In the genomic region with DNA sequence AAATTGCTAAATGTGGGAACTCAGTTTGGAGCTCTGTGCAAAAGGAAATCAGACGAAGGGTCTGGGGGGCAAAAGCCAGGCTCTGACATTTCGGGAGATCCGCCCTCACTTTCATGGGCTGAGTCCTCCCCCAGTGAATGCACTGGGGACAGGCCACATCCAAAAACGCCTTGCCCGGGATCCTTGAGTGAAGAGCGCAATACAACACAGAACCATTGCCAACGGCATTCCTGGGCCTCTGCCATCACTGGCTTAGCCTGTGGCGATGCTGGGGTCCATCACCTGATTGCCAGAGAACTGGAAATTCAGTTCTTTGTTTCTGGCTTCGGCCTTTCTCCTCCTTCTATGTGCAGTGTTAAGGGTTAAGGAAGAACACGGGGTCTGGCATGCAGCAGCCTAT, we compare ENCODE assay signal across 18 cellular contexts.
DNase-seq lines count a peak whose midpoint lies in the region; ATAC-seq, FAIRE-seq and TF ChIP-seq lines count a peak whose summit lies in the region.
"Had no signal": no experiment of that assay in that cellular context is flagged by ENCODE, and none has a peak within 500 bp of the region (broad histone marks: within the 10 kb centered on the region; RNA-seq: fewer than 3 reads in every experiment).

No MANE protein-coding gene starts in this region.

- no peak overlapping the region for H3K4me3 ChIP-seq in BLaER1 treated with 17β-estradiol and CSF1 and Interleukin-3, amounts not matched to agents 10 nM and 100 nM
- H3K4me3 ChIP-seq in kidney (ENCODE audit: low read length in 2 of 2) (no peak overlapping the region), neuronal stem cell (ENCODE audit: low read length in 2 of 2) (no peak overlapping the region), foreskin fibroblast (ENCODE audit: low read depth in 1 of 2, low read length in 2 of 2) (no peak overlapping the region)
- H3K4me3 ChIP-seq: GM12878, HAP-1 had no signal

- TF ChIP-seq CTCF in kidney (IDR thresholded peaks at IDR 0.05; ENCODE audit: borderline replicate concordance, extremely low read depth, insufficient read depth) (no peak), foreskin fibroblast (IDR thresholded peaks at IDR 0.05; ENCODE audit: low read depth, low read length) (no peak)

- peak overlapping the region; percentile 11 for H3K18ac ChIP-seq in neuronal stem cell (ENCODE audit: low read length)

- no peak for ATAC-seq in GM19351 (IDR thresholded peaks at IDR 0.05; ENCODE audit: unreplicated experiment)
- ATAC-seq: CD8-positive, alpha-beta T cell; GM12878 had no signal

- DNase-seq in kidney (peak; percentile 40), neuronal stem cell (ENCODE audit: low spot score) (no peak), foreskin fibroblast (no peak), foreskin melanocyte (no peak)
- DNase-seq: Caco-2; CD4-positive, CD25-positive, alpha-beta regulatory T cell; CD8-positive, alpha-beta T cell; DMS153; DND-41; GOT3; HFFc6 had no signal

- no peaks in the 10 kb centered on the region for H3K27me3 ChIP-seq in BLaER1 treated with 17β-estradiol and CSF1 and Interleukin-3, amounts not matched to agents 10 nM and 100 nM
- peaks cover 0 to 14% (median 0%) of the 10 kb centered on the region in 3 experiments for H3K27me3 ChIP-seq in neuronal stem cell (ENCODE audit: control insufficient read depth in 3 of 3, insufficient read depth in 3 of 3, low read depth in 1 of 3, low read length in 3 of 3)

- no peak overlapping the region for H3K14ac ChIP-seq in neuronal stem cell (ENCODE audit: low read length)

- FAIRE-seq in kidney (lab: Jason Lieb, UNC), result no peak
- FAIRE-seq: G401.6, GM12878, H54 had no signal

- peak overlapping the region; percentile 66 for H2BK5ac ChIP-seq in neuronal stem cell (ENCODE audit: low read length)

- no peak overlapping the region for H2BK15ac ChIP-seq in neuronal stem cell (ENCODE audit: low read length)

- H4K91ac ChIP-seq in neuronal stem cell (ENCODE audit: low read depth, low read length, poor library complexity), result no peak overlapping the region

- no peak overlapping the region for H2AK5ac ChIP-seq in neuronal stem cell (ENCODE audit: low read depth, low read length)

- H4K8ac ChIP-seq in neuronal stem cell (ENCODE audit: low read depth, low read length), result no peak overlapping the region

- no peak overlapping the region for H2BK120ac ChIP-seq in neuronal stem cell (ENCODE audit: low read depth, low read length)

- H3K27ac ChIP-seq in BLaER1 treated with 17β-estradiol and CSF1 and Interleukin-3, amounts not matched to agents 10 nM and 100 nM, result no peak overlapping the region
- H3K27ac ChIP-seq in kidney (ENCODE audit: low read depth in 2 of 2, low read length in 2 of 2) (no peak overlapping the region), neuronal stem cell (replicated peaks; ENCODE audit: low read length) (no peak overlapping the region)
- H3K27ac ChIP-seq: C4-2B had no signal

- H3K9ac ChIP-seq in BLaER1 treated with 17β-estradiol and CSF1 and Interleukin-3, amounts not matched to agents 10 nM and 100 nM, result no peak overlapping the region
- H3K9ac ChIP-seq in kidney (ENCODE audit: low read length in 2 of 2) (no peak overlapping the region), neuronal stem cell (ENCODE audit: low read depth, low read length, poor library complexity) (no peak overlapping the region)

- no peak overlapping the region for H2BK12ac ChIP-seq in neuronal stem cell (ENCODE audit: low read length)

- peaks cover 0 to 17% (median 4%) of the 10 kb centered on the region in 10 experiments; a peak in 15 of 20 replicates for H3K4me1 ChIP-seq in BLaER1 treated with 17β-estradiol and CSF1 and Interleukin-3, amounts not matched to agents 10 nM and 100 nM
- H3K4me1 ChIP-seq in kidney (ENCODE audit: control insufficient read depth in 1 of 2, insufficient read depth in 1 of 2, low read depth in 1 of 2, low read length in 2 of 2), result peaks cover 9 to 13% of the 10 kb centered on the region in 2 donors
- H3K4me1 ChIP-seq in neuronal stem cell (ENCODE audit: control insufficient read depth in 2 of 2, insufficient read depth in 1 of 2, low read depth in 1 of 2, low read length in 2 of 2), result no peaks in the 10 kb centered on the region
- H3K4me1 ChIP-seq: Caco-2, HAP-1 had no signal

- H3K79me1 ChIP-seq in neuronal stem cell (ENCODE audit: low read depth, low read length), result peaks cover 4% of the 10 kb centered on the region

- no peak overlapping the region for H3K23ac ChIP-seq in neuronal stem cell (ENCODE audit: low read depth, low read length, poor library complexity)

- no CpG with 5 or more reads among the region's 10 CpGs for WGBS in neuronal stem cell (ENCODE audit: extremely low coverage in 2 of 2, insufficient read length in 2 of 2, insufficient replicate concordance in 1 of 2), 2 donors

- H3K4ac ChIP-seq in neuronal stem cell (ENCODE audit: low read length), result no peak overlapping the region

- H3K4me2 ChIP-seq in BLaER1 treated with 17β-estradiol and CSF1 and Interleukin-3, amounts not matched to agents 10 nM and 100 nM, result peak overlapping the region in 6 of 11 experiments; percentile 0 to 32 (median 19); a peak in 6 of 22 replicates
- no peak overlapping the region for H3K4me2 ChIP-seq in neuronal stem cell (ENCODE audit: insufficient read depth, low read length, poor library complexity, severe bottlenecking)

- no peaks in the 10 kb centered on the region for H3K36me3 ChIP-seq in BLaER1 treated with 17β-estradiol and CSF1 and Interleukin-3, amounts not matched to agents 10 nM and 100 nM
- H3K36me3 ChIP-seq in kidney (ENCODE audit: control insufficient read depth in 1 of 2, insufficient read depth in 2 of 2, low read length in 2 of 2) (no peaks in the 10 kb centered on the region), neuronal stem cell (replicated peaks in 1 of 2; ENCODE audit: control insufficient read depth in 2 of 2, insufficient read depth in 2 of 2, low read length in 2 of 2) (no peaks in the 10 kb centered on the region)
- H3K36me3 ChIP-seq: HAP-1 had no signal

- no peaks in the 10 kb centered on the region for H4K20me1 ChIP-seq in BLaER1 treated with 17β-estradiol and CSF1 and Interleukin-3, amounts not matched to agents 10 nM and 100 nM

- no peak overlapping the region for H2AFZ ChIP-seq in neuronal stem cell (ENCODE audit: low read length)

- intact Hi-C loops in kidney (cut with DNase I), result no loop called here

- no peaks in the 10 kb centered on the region for H3K9me3 ChIP-seq in BLaER1 treated with 17β-estradiol and CSF1 and Interleukin-3, amounts not matched to agents 10 nM and 100 nM (replicated peaks in 1 of 11)
- H3K9me3 ChIP-seq in kidney (ENCODE audit: control insufficient read depth in 1 of 2, low read length in 2 of 2) (no peaks in the 10 kb centered on the region), neuronal stem cell (replicated peaks in 1 of 2; ENCODE audit: control insufficient read depth in 2 of 2, insufficient read depth in 1 of 2, low read depth in 1 of 2, low read length in 2 of 2) (no peaks in the 10 kb centered on the region)
- H3K9me3 ChIP-seq: Caco-2, HAP-1 had no signal
